In the genomic region with DNA sequence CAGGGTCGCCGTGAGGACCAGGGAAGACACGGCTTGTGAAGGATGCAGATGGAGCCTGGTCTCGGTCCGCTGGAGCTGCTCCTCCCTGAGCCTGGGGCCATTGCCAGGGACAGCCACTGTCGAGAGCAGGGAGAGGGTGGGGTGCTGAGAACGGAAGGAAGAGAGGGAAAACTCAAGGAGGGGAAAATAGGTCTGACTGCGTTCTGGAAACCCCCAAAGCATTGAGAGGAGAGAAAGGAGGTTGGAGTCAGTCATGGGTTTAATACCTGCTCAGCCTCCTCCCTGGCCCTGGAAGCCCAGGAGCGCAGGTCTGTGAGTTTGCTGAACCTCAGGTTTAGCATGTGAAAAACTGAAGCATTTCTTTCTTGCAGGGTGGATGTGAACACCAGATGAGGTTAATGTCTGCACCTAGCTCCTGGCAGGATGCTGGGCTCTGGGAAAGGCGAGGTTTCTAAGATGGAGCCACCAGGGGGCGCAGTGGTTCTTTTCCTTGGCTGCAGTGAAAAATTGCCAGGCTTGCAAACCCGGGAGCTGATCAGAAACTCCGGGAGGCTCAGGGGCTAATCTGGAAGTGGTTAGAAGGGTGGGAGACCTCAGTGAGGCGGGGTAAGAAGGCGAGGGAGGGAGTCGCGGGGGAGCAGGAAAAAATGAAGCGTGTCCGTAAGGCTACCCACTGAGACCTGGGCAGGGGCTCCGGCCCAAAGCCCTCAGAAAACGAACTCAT, we compare ENCODE assay signal across 8 cellular contexts. TPM values are rescaled to one million over a fixed set of nuclear protein-coding genes. Genes with fewer than 3 reads are reported as not detected.
DNase-seq lines count a peak whose midpoint lies in the region; ATAC-seq and TF ChIP-seq lines count a peak whose summit lies in the region.

No MANE protein-coding gene starts in this region.

- H3K27me3 Mint-ChIP-seq in activated CD4-positive, alpha-beta T cell treated with anti-CD3 and anti-CD28 coated beads for 36 hours, result no peaks in the 10 kb centered on the region
- peaks cover 3% of the 10 kb centered on the region for H3K27me3 Mint-ChIP-seq in chondrocyte (ENCODE audit: low read depth)

- H3K4me3 ChIP-seq in A673 (ENCODE audit: low read depth, low read length, poor library complexity, severe bottlenecking), result no peak overlapping the region

- intact Hi-C loops in A673 (cut with micrococcal nuclease; ENCODE audit: unreplicated experiment), result loop anchor here (5.0 kb wide), 1 partner anchor 1105 kb away; no protein-coding TSS in a partner anchor
- intact Hi-C loops in activated CD4-positive, alpha-beta T cell treated with anti-CD3 and anti-CD28 coated beads for 36 hours (cut with DNase I, micrococcal nuclease), result loop anchor here (1.0 to 10.0 kb wide), 5 partner anchors 45 to 643 kb away; a partner anchor contains a TSS

- TF ChIP-seq CTCF in A673 (conservative IDR thresholded peaks at IDR 0.05; ENCODE audit: low read depth, low read length) (peak; percentile 89), GM20000 (IDR thresholded peaks at IDR 0.05; ENCODE audit: extremely low read depth, missing control alignments) (peak; percentile 64), chondrocyte (IDR thresholded peaks at IDR 0.05) (peak; percentile 90)

- H3K4me1 Mint-ChIP-seq in activated CD4-positive, alpha-beta T cell treated with anti-CD3 and anti-CD28 coated beads for 36 hours, result peaks cover 18% of the 10 kb centered on the region
- peaks cover 10% of the 10 kb centered on the region for H3K4me1 Mint-ChIP-seq in chondrocyte (ENCODE audit: low read depth)

- no peak overlapping the region for H3K4me3 Mint-ChIP-seq in activated CD4-positive, alpha-beta T cell treated with anti-CD3 and anti-CD28 coated beads for 36 hours
- H3K4me3 Mint-ChIP-seq in chondrocyte (ENCODE audit: unreplicated experiment), result peak overlapping the region; percentile 62

- CTCF ChIA-PET in A673 (lab: Charles Lee), result interaction anchor here (0.5 to 2.1 kb wide), 21 partner anchors 11 to 909 kb away, joined by 3 to 13 read pairs (median 3); a partner anchor contains a TSS
- CTCF ChIA-PET in activated CD4-positive, alpha-beta T cell treated with anti-CD3 and anti-CD28 coated beads for 36 hours (lab: Charles Lee), result interaction anchor here (0.5 to 4.0 kb wide), 50 partner anchors 8 to 1111 kb away, joined by 3 to 66 read pairs (median 4); a partner anchor contains a TSS

- ATAC-seq in activated CD4-positive, alpha-beta T cell treated with anti-CD3 and anti-CD28 coated beads for 36 hours, result peak; percentile 74
- ATAC-seq in left lobe of liver, result peak; percentile 84
- ATAC-seq in GM21786 (IDR thresholded peaks at IDR 0.05; ENCODE audit: unreplicated experiment), result no peak

- no peaks in the 10 kb centered on the region for H3K36me3 ChIP-seq in A673 (ENCODE audit: insufficient read depth, low read length, poor library complexity, severe bottlenecking)

- no peak overlapping the region for H3K27ac ChIP-seq in A673 (ENCODE audit: low read depth, low read length, poor library complexity, severe bottlenecking)

- POLR2A ChIA-PET in A673 (lab: Charles Lee; ENCODE audit: low non-redundant PET), result no interaction called here
- POLR2A ChIA-PET in activated CD4-positive, alpha-beta T cell treated with anti-CD3 and anti-CD28 coated beads for 36 hours (lab: Charles Lee), result no interaction called here

- no peaks in the 10 kb centered on the region for H3K4me1 ChIP-seq in A673 (ENCODE audit: insufficient read depth, low read length, poor library complexity, severe bottlenecking)

- H3K9me3 ChIP-seq in A673 (ENCODE audit: low read depth, low read length, poor library complexity, severe bottlenecking), result no peaks in the 10 kb centered on the region

- no peak overlapping the region for H3K27ac Mint-ChIP-seq in activated CD4-positive, alpha-beta T cell treated with anti-CD3 and anti-CD28 coated beads for 36 hours
- H3K27ac Mint-ChIP-seq in chondrocyte (ENCODE audit: unreplicated experiment), result no peak overlapping the region

- no peaks in the 10 kb centered on the region for H3K36me3 Mint-ChIP-seq in activated CD4-positive, alpha-beta T cell treated with anti-CD3 and anti-CD28 coated beads for 36 hours (ENCODE audit: low read depth)
- no peaks in the 10 kb centered on the region for H3K36me3 Mint-ChIP-seq in chondrocyte (ENCODE audit: low read depth)

- no TSS peak for BruUV-seq in A673 (replicated peaks; lab: Mats Ljungman, UMichigan)

- DNase-seq in A673 (ENCODE audit: low spot score), result peak; percentile 80
- peak; percentile 71 for DNase-seq in GM20000 (ENCODE audit: low spot score)
- DNase-seq in NCI-H446 (lab: John Stamatoyannopoulos, UW), result peak; percentile 67 to 78
- DNase-seq in activated CD4-positive, alpha-beta T cell treated with anti-CD3 and anti-CD28 coated beads for 36 hours, result peak; percentile 85
- DNase-seq in chondrocyte (ENCODE audit: low spot score), result no peak
- DNase-seq in left lobe of liver (ENCODE audit: low spot score), result peak; percentile 73
- peak; percentile 42 to 72 for DNase-seq in stimulated activated CD4-positive, alpha-beta T cell treated with anti-CD3 and anti-CD28 coated beads, Interleukin-4, amount 100 ng/mL, for 4 hours

- H3K27me3 ChIP-seq in A673 (replicated peaks; ENCODE audit: insufficient read depth, low read depth, low read length, poor library complexity), result no peaks in the 10 kb centered on the region

- H3K9me3 Mint-ChIP-seq in activated CD4-positive, alpha-beta T cell treated with anti-CD3 and anti-CD28 coated beads for 36 hours (ENCODE audit: low read depth), result no peaks in the 10 kb centered on the region
- H3K9me3 Mint-ChIP-seq in chondrocyte (ENCODE audit: low read depth), result no peaks in the 10 kb centered on the region

RNA-seq across cellular contexts. Expression of a gene that starts 33.6 kb away (rescaled TPM):
- total RNA-seq in A673 (2021) (26.8 and 27.1 TPM in 2 replicates), chondrocyte (26.2 to 28.3 TPM (median 26.8 TPM) in 3 replicates), left lobe of liver (18.6 TPM)
- 10 to 100 TPM; 23.4 to 29.5 TPM for total RNA-seq in activated CD4-positive, alpha-beta T cell treated with anti-CD3 and anti-CD28 coated beads for 36 hours

RNA-seq across cellular contexts. Expression of a gene that starts 45.2 kb away (rescaled TPM):
- total RNA-seq in A673 (2021), result not detected in 2 replicates
- total RNA-seq in activated CD4-positive, alpha-beta T cell treated with anti-CD3 and anti-CD28 coated beads for 36 hours, result not detected
- not detected in 3 replicates for total RNA-seq in chondrocyte
- total RNA-seq in left lobe of liver, result not detected
